ENCODE assay signal across 8 cellular contexts in the genomic region with DNA sequence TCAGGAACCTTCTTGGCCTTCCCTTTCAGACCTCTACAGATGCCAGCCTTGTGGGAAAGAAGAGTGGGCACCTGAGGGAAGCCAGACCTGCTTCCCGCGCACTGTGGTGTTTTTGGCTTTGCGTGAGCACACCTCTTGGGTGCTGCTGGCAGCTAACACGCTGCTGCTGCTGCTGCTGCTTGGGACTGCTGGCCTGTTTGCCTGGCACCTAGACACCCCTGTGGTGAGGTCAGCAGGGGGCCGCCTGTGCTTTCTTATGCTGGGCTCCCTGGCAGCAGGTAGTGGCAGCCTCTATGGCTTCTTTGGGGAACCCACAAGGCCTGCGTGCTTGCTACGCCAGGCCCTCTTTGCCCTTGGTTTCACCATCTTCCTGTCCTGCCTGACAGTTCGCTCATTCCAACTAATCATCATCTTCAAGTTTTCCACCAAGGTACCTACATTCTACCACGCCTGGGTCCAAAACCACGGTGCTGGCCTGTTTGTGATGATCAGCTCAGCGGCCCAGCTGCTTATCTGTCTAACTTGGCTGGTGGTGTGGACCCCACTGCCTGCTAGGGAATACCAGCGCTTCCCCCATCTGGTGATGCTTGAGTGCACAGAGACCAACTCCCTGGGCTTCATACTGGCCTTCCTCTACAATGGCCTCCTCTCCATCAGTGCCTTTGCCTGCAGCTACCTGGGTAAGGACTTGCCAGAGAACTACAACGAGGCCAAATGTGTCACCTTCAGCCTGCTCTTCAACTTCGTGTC. TPM values are rescaled to one million over a fixed set of nuclear protein-coding genes. Genes with fewer than 3 reads are reported as not detected.
DNase-seq lines count a peak whose midpoint lies in the region; ATAC-seq and TF ChIP-seq lines count a peak whose summit lies in the region.

No MANE protein-coding gene starts in this region.

- no peaks in the 10 kb centered on the region for H3K9me2 ChIP-seq in GM23248 (ENCODE audit: insufficient read depth)

- H3K4me3 ChIP-seq in GM23248: peak overlapping the region; percentile 81; the same call in 1 of the 2 replicates
- peak overlapping the region; percentile 81 for H3K4me3 ChIP-seq in WERI-Rb-1 (ENCODE audit: low read depth, low read length)
- peak overlapping the region; percentile 96 for H3K4me3 ChIP-seq in left ventricle myocardium inferior

- no peak for TF ChIP-seq POLR2A in GM18505 (IDR thresholded peaks at IDR 0.05; ENCODE audit: borderline replicate concordance, extremely low read depth, insufficient read depth, insufficient read length)

- no peak for TF ChIP-seq CTCF in WERI-Rb-1 (IDR thresholded peaks at IDR 0.05; ENCODE audit: low read depth, low read length)
- TF ChIP-seq CTCF in left ventricle myocardium inferior (IDR thresholded peaks at IDR 0.05; ENCODE audit: borderline replicate concordance): no peak

- H3K36me3 ChIP-seq in GM23248 (ENCODE audit: low read depth) (no peaks in the 10 kb centered on the region), WERI-Rb-1 (peaks cover 27% of the 10 kb centered on the region), left ventricle myocardium inferior (no peaks in the 10 kb centered on the region)

- H3K27ac ChIP-seq in GM23248: peak overlapping the region; percentile 88
- H3K27ac ChIP-seq in WERI-Rb-1: peak overlapping the region; percentile 88
- H3K27ac ChIP-seq in left ventricle myocardium inferior (replicated peaks): peak overlapping the region; percentile 93

- no peaks in the 10 kb centered on the region for H4K20me1 ChIP-seq in GM23248 (ENCODE audit: insufficient read depth)

- H3K4me1 ChIP-seq in GM23248 (ENCODE audit: insufficient read depth): peaks cover 9% of the 10 kb centered on the region; the same call in 1 of the 2 replicates
- H3K4me1 ChIP-seq in left ventricle myocardium inferior: peaks cover 52% of the 10 kb centered on the region

- H3K9me3 ChIP-seq in GM23248 (ENCODE audit: low read depth) (no peaks in the 10 kb centered on the region), WERI-Rb-1 (ENCODE audit: severe bottlenecking) (no peaks in the 10 kb centered on the region), left ventricle myocardium inferior (replicated peaks) (no peaks in the 10 kb centered on the region)

- WGBS in GM23248 (ENCODE audit: low coverage in 1 of 2, low lambda C conversion rate in 2 of 2, missing lambda C conversion rate in 2 of 2), 2 experiments: 90 to 94% methylated on average over 14 of the region's 14 CpGs

- H3K4me2 ChIP-seq in GM23248 (ENCODE audit: unreplicated experiment): peak overlapping the region; percentile 94

- in situ Hi-C loops in GM23248 (cut with MboI): no loop called here

- ATAC-seq in GM18505 (IDR thresholded peaks at IDR 0.05; ENCODE audit: unreplicated experiment): no peak

- H3F3A ChIP-seq in GM23248 (ENCODE audit: insufficient read depth): no peaks in the 10 kb centered on the region

- DNase-seq in GM23248 (no peak), WERI-Rb-1 (no peak), left ventricle myocardium inferior (no peak), retina (peak; percentile 7), cortex of kidney (lab: John Stamatoyannopoulos, UW) (no peak), DMS153 (lab: John Stamatoyannopoulos, UW) (no peak)
- no peak for DNase-seq in stimulated activated naive CD4-positive, alpha-beta T cell (lab: John Stamatoyannopoulos, UW)

- H3K9ac ChIP-seq in GM23248: peak overlapping the region; percentile 92

- H3K79me2 ChIP-seq in GM23248 (ENCODE audit: insufficient read depth): peaks cover 37% of the 10 kb centered on the region

- H2AFZ ChIP-seq in GM23248: peak overlapping the region; percentile 92

- intact Hi-C loops in left ventricle myocardium inferior (cut with micrococcal nuclease): no loop called here

- H3K27me3 ChIP-seq in GM23248 (replicated peaks; ENCODE audit: insufficient read depth) (no peaks in the 10 kb centered on the region), WERI-Rb-1 (ENCODE audit: insufficient read depth, low read depth, severe bottlenecking) (no peaks in the 10 kb centered on the region), left ventricle myocardium inferior (ENCODE audit: low read depth) (no peaks in the 10 kb centered on the region)

RNA-seq across cellular contexts. Expression of gene ZBTB48, which starts 1.0 kb away (rescaled TPM):
- total RNA-seq in GM23248 (2014; rRNA removed; shearing (Covaris generic)): 16.4 and 31.7 TPM in 2 replicates
- polyA plus RNA-seq in GM23248 (2016; fragmentation: Nextera tagmentation; extraction: Ambion mirVana): 11.2 and 15.4 TPM in 2 replicates
- 12.9 TPM for total RNA-seq in left ventricle myocardium inferior

RNA-seq across cellular contexts. Expression of gene TAS1R1, which starts 23.7 kb away (rescaled TPM):
- not detected in 2 replicates for total RNA-seq in GM23248 (2014; rRNA removed; shearing (Covaris generic))
- polyA plus RNA-seq in GM23248 (2016; fragmentation: Nextera tagmentation; extraction: Ambion mirVana): not detected in 2 replicates
- not detected for total RNA-seq in left ventricle myocardium inferior

RNA-seq across cellular contexts. Expression of gene KLHL21, which starts 23.9 kb away (rescaled TPM):
- total RNA-seq in GM23248 (2014; rRNA removed; shearing (Covaris generic)): 39.3 and 52.9 TPM in 2 replicates
- polyA plus RNA-seq in GM23248 (2016; fragmentation: Nextera tagmentation; extraction: Ambion mirVana): 16.6 and 17.7 TPM in 2 replicates
- 83.7 TPM for total RNA-seq in left ventricle myocardium inferior

RNA-seq across cellular contexts. Expression of gene NOL9, which starts 24.5 kb away (rescaled TPM):
- 16.6 and 27.8 TPM in 2 replicates for total RNA-seq in GM23248 (2014; rRNA removed; shearing (Covaris generic))
- polyA plus RNA-seq in GM23248 (2016; fragmentation: Nextera tagmentation; extraction: Ambion mirVana): 13.0 and 15.7 TPM in 2 replicates
- 13.4 TPM for total RNA-seq in left ventricle myocardium inferior

RNA-seq across cellular contexts. Expression of gene PHF13, which starts 34.7 kb away (rescaled TPM):
- total RNA-seq in GM23248 (2014; rRNA removed; shearing (Covaris generic)): 21.3 and 21.5 TPM in 2 replicates
- polyA plus RNA-seq in GM23248 (2016; fragmentation: Nextera tagmentation; extraction: Ambion mirVana): 11.2 and 11.6 TPM in 2 replicates
- 6.8 TPM for total RNA-seq in left ventricle myocardium inferior
